In genomic region chr16:28180660-28181556, GRCh38 we compare ENCODE assay signal across 11 cellular contexts. TPM values are rescaled to one million over a fixed set of nuclear protein-coding genes. Genes with fewer than 3 reads are reported as not detected.
A peak's percentile ranks its signal among the peaks of the same experiment; 100 is the strongest.
DNase-seq lines count a peak whose midpoint lies in the region; ATAC-seq, FAIRE-seq and TF ChIP-seq lines count a peak whose summit lies in the region.
"Had no signal": no experiment of that assay in that cellular context is flagged by ENCODE, and none has a peak within 500 bp of the region (broad histone marks: within the 10 kb centered on the region; RNA-seq: fewer than 3 reads in every experiment).

No MANE protein-coding gene starts in this region.

- H3K36me3 Mint-ChIP-seq in WTC11: peaks cover 35% of the 10 kb centered on the region

- DNase-seq in A172 (ENCODE audit: low spot score): peak; percentile 62
- no peak for DNase-seq in GM19239 (ENCODE audit: insufficient read length, low spot score)
- no peak for DNase-seq in WTC11 (ENCODE audit: low spot score)
- DNase-seq in kidney glomerular epithelial cell (lab: John Stamatoyannopoulos, UW): peak; percentile 62
- no peak for DNase-seq in GM10248 (ENCODE audit: extremely low spot score)
- no peak for DNase-seq in GOT3 (lab: John Stamatoyannopoulos, UW)
- no peak for DNase-seq in SK-N-DZ (ENCODE audit: low spot score)
- DNase-seq in left colon: no peak
- DNase-seq: SHP77 had no signal

- intact Hi-C loops in left colon (cut with DNase I, micrococcal nuclease): no loop called here

- H3K4me3 Mint-ChIP-seq in WTC11: no peak overlapping the region

- no peaks in the 10 kb centered on the region for H3K27me3 Mint-ChIP-seq in WTC11 (ENCODE audit: low read depth)

- H3K27ac Mint-ChIP-seq in WTC11: peak overlapping the region; percentile 51; the same call in 1 of the 2 replicates

- ATAC-seq in WTC11 (no peak), left colon (no peak)

- peak; percentile 80 for FAIRE-seq in GM19239 (lab: Jason Lieb, UNC)
- FAIRE-seq: endometrium, small intestine had no signal

- CTCF ChIA-PET in WTC11 (lab: Charles Lee) (no interaction called here), GM10248 (lab: Yijun Ruan, JAX) (interaction anchor here (1.1 to 1.5 kb wide), 6 partner anchors 8 to 37 kb away, joined by 3 to 7 read pairs (median 4); no protein-coding TSS in a partner anchor)

- POLR2A ChIA-PET in WTC11 (lab: Charles Lee) (no interaction called here), GM10248 (lab: Yijun Ruan, JAX) (interaction anchor here (1.2 kb wide), 1 partner anchor 10 kb away, joined by 4 read pairs; no protein-coding TSS in a partner anchor)

- H3K4me1 Mint-ChIP-seq in WTC11: peaks cover 24% of the 10 kb centered on the region

- H3K9me3 Mint-ChIP-seq in WTC11: peaks cover 5% of the 10 kb centered on the region

- no peak for TF ChIP-seq CTCF in WTC11 (IDR thresholded peaks at IDR 0.05)
- TF ChIP-seq CTCF in GM10248 (IDR thresholded peaks at IDR 0.05; ENCODE audit: control extremely low read depth, extremely low read depth, low read depth, missing control alignments): no peak

TF ChIP-seq in WTC11, 78 proteins besides CTCF, POLR2A, EP300 and RAD21:
- TF ChIP-seq RELA (CRISPR knock-in tag; IDR thresholded peaks at IDR 0.05; ENCODE audit: borderline replicate concordance) (no peak), ZNF232 (CRISPR knock-in tag; IDR thresholded peaks at IDR 0.05) (no peak), E2F5 (CRISPR knock-in tag; IDR thresholded peaks at IDR 0.05) (no peak), ZNF532 (CRISPR knock-in tag; IDR thresholded peaks at IDR 0.05; ENCODE audit: borderline replicate concordance) (no peak), ATF3 (CRISPR knock-in tag; conservative IDR thresholded peaks at IDR 0.05) (no peak), GRHL2 (CRISPR knock-in tag; IDR thresholded peaks at IDR 0.05; ENCODE audit: insufficient replicate concordance, severe bottlenecking) (no peak), NR1H2 (CRISPR knock-in tag; IDR thresholded peaks at IDR 0.05) (no peak), NFE2L1 (CRISPR knock-in tag; IDR thresholded peaks at IDR 0.05) (no peak), ZNF425 (CRISPR knock-in tag; conservative IDR thresholded peaks at IDR 0.05) (no peak), ELF4 (CRISPR knock-in tag; IDR thresholded peaks at IDR 0.05; ENCODE audit: low read depth) (no peak), NFYB (CRISPR knock-in tag; conservative IDR thresholded peaks at IDR 0.05; ENCODE audit: low read depth) (no peak), ZNF317 (CRISPR knock-in tag; IDR thresholded peaks at IDR 0.05; ENCODE audit: borderline replicate concordance, low read depth) (no peak), ATF2 (CRISPR knock-in tag; IDR thresholded peaks at IDR 0.05; ENCODE audit: borderline replicate concordance, low read depth) (no peak), SP1 (CRISPR knock-in tag; conservative IDR thresholded peaks at IDR 0.05) (no peak), RORB (CRISPR knock-in tag; IDR thresholded peaks at IDR 0.05) (no peak), ATF1 (CRISPR knock-in tag; IDR thresholded peaks at IDR 0.05) (no peak), IRF2 (CRISPR knock-in tag; IDR thresholded peaks at IDR 0.05; ENCODE audit: borderline replicate concordance, low read depth) (no peak), SOX15 (CRISPR knock-in tag; IDR thresholded peaks at IDR 0.05) (no peak)
- TF ChIP-seq, protein P1, sequence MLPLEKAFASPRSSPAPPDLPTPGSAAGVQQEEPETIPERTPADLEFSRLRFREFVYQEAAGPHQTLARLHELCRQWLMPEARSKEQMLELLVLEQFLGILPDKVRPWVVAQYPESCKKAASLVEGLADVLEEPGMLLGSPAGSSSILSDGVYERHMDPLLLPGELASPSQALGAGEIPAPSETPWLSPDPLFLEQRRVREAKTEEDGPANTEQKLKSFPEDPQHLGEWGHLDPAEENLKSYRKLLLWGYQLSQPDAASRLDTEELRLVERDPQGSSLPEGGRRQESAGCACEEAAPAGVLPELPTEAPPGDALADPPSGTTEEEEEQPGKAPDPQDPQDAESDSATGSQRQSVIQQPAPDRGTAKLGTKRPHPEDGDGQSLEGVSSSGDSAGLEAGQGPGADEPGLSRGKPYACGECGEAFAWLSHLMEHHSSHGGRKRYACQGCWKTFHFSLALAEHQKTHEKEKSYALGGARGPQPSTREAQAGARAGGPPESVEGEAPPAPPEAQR (CRISPR knock-in tag; IDR thresholded peaks at IDR 0.05): no peak
- TF ChIP-seq, protein P2, sequence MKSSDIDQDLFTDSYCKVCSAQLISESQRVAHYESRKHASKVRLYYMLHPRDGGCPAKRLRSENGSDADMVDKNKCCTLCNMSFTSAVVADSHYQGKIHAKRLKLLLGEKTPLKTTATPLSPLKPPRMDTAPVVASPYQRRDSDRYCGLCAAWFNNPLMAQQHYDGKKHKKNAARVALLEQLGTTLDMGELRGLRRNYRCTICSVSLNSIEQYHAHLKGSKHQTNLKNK (CRISPR knock-in tag; IDR thresholded peaks at IDR 0.05): no peak
TF ChIP-seq in WTC11: peak in this region for 0.

RNA-seq across cellular contexts. Expression of gene XPO6, which starts 30.9 kb away (rescaled TPM):
- 127 and 151 TPM in 2 replicates for total RNA-seq in A172 (2014; rRNA removed; shearing (Covaris generic))
- total RNA-seq in WTC11 (2021) (125 to 160 TPM (median 133 TPM) in 3 replicates), left colon (100 to 1,000 TPM; 104 to 105 TPM)
- polyA plus RNA-seq in SK-N-DZ (2014; cell fraction: cytosol; rRNA removed): 90.2 and 119 TPM in 2 replicates
- polyA plus RNA-seq in SK-N-DZ (2014; cell fraction: nucleus; rRNA removed): 139 and 189 TPM in 2 replicates

Comparison
In these comparisons a context has a peak if more than half of its experiments do, and no peak if none do; other contexts are left out.
1. DNase-seq: peak in A172 (single experiment) and kidney glomerular epithelial cell (single experiment); none in GM19239 (single experiment), WTC11 (single experiment), GM10248 (single experiment), GOT3 (single experiment), SK-N-DZ (single experiment) and left colon (0 of 2).